In genomic region chr15:40565333-40566238, GRCh38 we compare ENCODE assay signal across 8 cellular contexts. TPM values are rescaled to one million over a fixed set of nuclear protein-coding genes. Genes with fewer than 3 reads are reported as not detected.
DNase-seq lines count a peak whose midpoint lies in the region; ATAC-seq and TF ChIP-seq lines count a peak whose summit lies in the region.

No MANE protein-coding gene starts in this region.

- H3K27ac ChIP-seq in AG04450 (ENCODE audit: low read depth, low read length) (no peak overlapping the region), HUES64 (ENCODE audit: low read depth, low read length) (no peak overlapping the region), muscle layer of colon (ENCODE audit: low read depth, low read length) (peak overlapping the region; percentile 15)

- H3K36me3 ChIP-seq in HUES64 (ENCODE audit: insufficient read depth, low read length) (0 out of 2 replicates have a peak, but pooled peaks cover 6% of the 10 kb centered on the region), muscle layer of colon (ENCODE audit: insufficient read depth, low read length) (no peaks in the 10 kb centered on the region)

- POLR2A ChIA-PET in AG04450 (lab: Yijun Ruan, JAX), result interaction anchor here (0.9 to 1.0 kb wide), 2 partner anchors 15 to 22 kb away, joined by 3 to 4 read pairs; no protein-coding TSS in a partner anchor

- no peak for ATAC-seq in GM21825 (IDR thresholded peaks at IDR 0.05; ENCODE audit: unreplicated experiment)

- no peaks in the 10 kb centered on the region; the same call in 1 of the 2 replicates for H3K9me3 ChIP-seq in AG04450 (ENCODE audit: control insufficient read depth, insufficient read depth, low read length)
- no peaks in the 10 kb centered on the region for H3K9me3 ChIP-seq in HUES64 (ENCODE audit: insufficient read depth, low read depth, low read length)
- no peaks in the 10 kb centered on the region for H3K9me3 ChIP-seq in muscle layer of colon (ENCODE audit: low read length)

- H3K9ac ChIP-seq in HUES64 (ENCODE audit: low read depth, low read length), result no peak overlapping the region; the same call in 1 of the 2 replicates
- peak overlapping the region; percentile 66 for H3K9ac ChIP-seq in muscle layer of colon (ENCODE audit: low read length)

- TF ChIP-seq CTCF in AG04450 (IDR thresholded peaks at IDR 0.05; ENCODE audit: low read depth, low read length) (no peak), cardiac fibroblast (IDR thresholded peaks at IDR 0.05; ENCODE audit: low read depth, low read length) (no peak)

- no peaks in the 10 kb centered on the region for H3K27me3 ChIP-seq in AG04450 (ENCODE audit: control insufficient read depth, insufficient read depth, low read length)
- no peaks in the 10 kb centered on the region for H3K27me3 ChIP-seq in HUES64 (ENCODE audit: insufficient read depth, low read length)
- H3K27me3 ChIP-seq in muscle layer of colon (ENCODE audit: control insufficient read depth in 1 of 2, insufficient read depth in 2 of 2, low read length in 2 of 2), result no peaks in the 10 kb centered on the region

- H3K4me3 ChIP-seq in AG04450 (ENCODE audit: low read depth, low read length) (peak overlapping the region; percentile 92), HUES64 (ENCODE audit: low read length) (peak overlapping the region; percentile 75), cardiac fibroblast (replicated peaks in 1 of 2; ENCODE audit: low read depth in 2 of 2, low read length in 2 of 2) (peak overlapping the region; percentile 86 to 88), muscle layer of colon (ENCODE audit: low read depth in 1 of 2, low read length in 2 of 2) (peak overlapping the region; percentile 75 to 79)

- no peak for DNase-seq in AG04450 (ENCODE audit: low read depth, low spot score)
- DNase-seq in cardiac fibroblast (ENCODE audit: low read depth in 2 of 2), result no peak
- no peak for DNase-seq in ecto neural progenitor cell (ENCODE audit: low spot score)
- DNase-seq in globus pallidus (ENCODE audit: low spot score), result no peak
- no peak for DNase-seq in HT-29 (ENCODE audit: low spot score)

- H3K4me1 ChIP-seq in HUES64 (ENCODE audit: insufficient read depth, low read length), result peaks cover 13% of the 10 kb centered on the region
- H3K4me1 ChIP-seq in muscle layer of colon (ENCODE audit: insufficient read depth, low read length), result peaks cover 8% of the 10 kb centered on the region

- CTCF ChIA-PET in AG04450 (lab: Charles Lee), result interaction anchor here (0.7 to 1.5 kb wide), 3 partner anchors 24 to 1337 kb away, joined by 3 to 12 read pairs (median 6); no protein-coding TSS in a partner anchor

- WGBS in HUES64, result 69% methylated on average over 18 of the region's 20 CpGs

RNA-seq across cellular contexts. Expression of gene CCDC32, which starts 0.7 kb away (rescaled TPM):
- 14.0 and 16.7 TPM in 2 replicates for polyA plus RNA-seq in AG04450 (2011; rRNA removed)
- 9.0 and 14.9 TPM in 2 replicates for polyA minus RNA-seq in AG04450 (2011; rRNA and poly(A)+ RNA removed)
- polyA plus RNA-seq in HUES64 (2013, experiment 1 of 2), result 14.7 TPM
- 10.5 TPM for polyA plus RNA-seq in HUES64 (2013, experiment 2 of 2)
- 19.6 and 21.7 TPM in 2 replicates for total RNA-seq in HT-29 (2014; rRNA removed; shearing (Covaris generic))

RNA-seq across cellular contexts. Expression of gene RPUSD2, which starts 3.5 kb away (rescaled TPM):
- polyA plus RNA-seq in AG04450 (2011; rRNA removed), result 5.9 and 7.0 TPM in 2 replicates
- polyA minus RNA-seq in AG04450 (2011; rRNA and poly(A)+ RNA removed), result 11.0 and 13.6 TPM in 2 replicates
- polyA plus RNA-seq in HUES64 (2013, experiment 1 of 2), result 14.3 TPM
- polyA plus RNA-seq in HUES64 (2013, experiment 2 of 2), result 14.8 TPM
- 26.7 and 38.7 TPM in 2 replicates for total RNA-seq in HT-29 (2014; rRNA removed; shearing (Covaris generic))

RNA-seq across cellular contexts. Expression of gene KNL1, which starts 28.5 kb away (rescaled TPM):
- 3.0 and 5.6 TPM in 2 replicates for polyA plus RNA-seq in AG04450 (2011; rRNA removed)
- 3.2 and 9.1 TPM in 2 replicates for polyA minus RNA-seq in AG04450 (2011; rRNA and poly(A)+ RNA removed)
- 14.1 TPM for polyA plus RNA-seq in HUES64 (2013, experiment 1 of 2)
- polyA plus RNA-seq in HUES64 (2013, experiment 2 of 2), result 18.4 TPM
- 13.1 and 17.7 TPM in 2 replicates for total RNA-seq in HT-29 (2014; rRNA removed; shearing (Covaris generic))
